ENCODE assay signal across 4 cellular contexts in the genomic region with DNA sequence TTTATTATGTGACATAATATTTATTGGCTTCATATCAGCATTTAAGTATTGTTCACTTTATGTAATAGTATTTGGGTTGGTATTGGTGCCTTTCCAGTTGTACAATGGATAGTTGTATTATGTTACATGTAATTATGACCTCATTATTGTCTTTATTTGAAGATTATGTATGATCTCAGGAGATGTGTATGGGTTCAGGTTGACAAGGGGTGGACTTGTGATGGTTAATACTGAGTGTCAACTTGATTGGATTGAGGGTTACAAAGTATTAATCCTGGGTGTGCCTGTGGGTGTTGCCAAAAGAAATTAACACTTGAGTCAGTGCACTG. TPM values are rescaled to one million over a fixed set of nuclear protein-coding genes. Genes with fewer than 3 reads are reported as not detected.
"Had no signal": no experiment of that assay in that cellular context is flagged by ENCODE, and none has a peak within 500 bp of the region (broad histone marks: within the 10 kb centered on the region; RNA-seq: fewer than 3 reads in every experiment).

No MANE protein-coding gene starts in this region.

RNA-seq across cellular contexts. Expression of a gene that starts 12.0 kb away (rescaled TPM):
- total RNA-seq: GM23248, H4, H7, HT-29 had no signal

RNA-seq across cellular contexts. Expression of a gene that starts 25.7 kb away (rescaled TPM):
- total RNA-seq: GM23248, H4, H7, HT-29 had no signal

RNA-seq across cellular contexts. Expression of a gene that starts 51.5 kb away (rescaled TPM):
- total RNA-seq: GM23248, H4, H7, HT-29 had no signal
